In the genomic region with DNA sequence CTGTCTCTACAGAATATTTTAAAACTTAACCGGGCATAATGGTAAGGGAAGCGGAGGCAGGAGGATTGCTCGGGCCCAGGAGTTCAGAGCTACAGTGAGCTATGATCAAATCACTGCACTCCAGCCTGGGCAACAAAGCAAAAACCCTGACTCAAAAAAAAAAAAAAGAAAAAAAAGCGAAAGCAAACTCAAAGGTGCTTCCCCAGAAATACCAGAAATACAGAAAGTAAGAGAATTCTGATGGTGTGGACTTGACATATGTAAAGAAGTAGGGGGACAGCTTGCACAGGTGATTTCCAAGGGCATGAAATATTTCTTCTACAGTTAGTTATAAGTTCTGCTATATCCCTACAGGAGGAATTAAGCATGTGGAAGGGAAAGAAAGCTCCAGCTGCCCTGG, we compare ENCODE assay signal across 10 cellular contexts.
DNase-seq lines count a peak whose midpoint lies in the region; ATAC-seq and TF ChIP-seq lines count a peak whose summit lies in the region.
"Had no signal": no experiment of that assay in that cellular context is flagged by ENCODE, and none has a peak within 500 bp of the region (broad histone marks: within the 10 kb centered on the region; RNA-seq: fewer than 3 reads in every experiment).

No MANE protein-coding gene starts in this region.

- TF ChIP-seq CTCF in GM06990 (IDR thresholded peaks at IDR 0.05; ENCODE audit: insufficient read depth, low read length, poor library complexity, severe bottlenecking), result no peak

- DNase-seq in GM06990 (ENCODE audit: extremely low read depth, insufficient read length) (no peak), NCI-H1417 (lab: John Stamatoyannopoulos, UW) (no peak), NCI-H82 (lab: John Stamatoyannopoulos, UW) (no peak)
- no peak for DNase-seq in NK-92 treated with Interleukin-12 subunit alpha and Interleukin-12 subunit beta, amount 100 ng/mL, for 24 hours (lab: John Stamatoyannopoulos, UW)
- no peak for DNase-seq in stimulated activated CD4-positive, alpha-beta T cell treated with anti-CD3 and anti-CD28 coated beads, Interleukin-4, amount 100 ng/mL, for 24 hours
- DNase-seq: NCI-H1092, SW 1271 had no signal

- peak; percentile 49 for ATAC-seq in GM18909 (IDR thresholded peaks at IDR 0.05; ENCODE audit: poor library complexity, unreplicated experiment)
- peak; percentile 43 for ATAC-seq in GM21825 (IDR thresholded peaks at IDR 0.05; ENCODE audit: unreplicated experiment)
- ATAC-seq in HG03135 (IDR thresholded peaks at IDR 0.05; ENCODE audit: unreplicated experiment), result peak; percentile 47

- H3K27me3 ChIP-seq in GM06990 (replicated peaks; ENCODE audit: control insufficient read depth, insufficient read depth, low read length), result no peaks in the 10 kb centered on the region

- no peaks in the 10 kb centered on the region for H3K36me3 ChIP-seq in GM06990 (ENCODE audit: control insufficient read depth, insufficient read depth, low read length)

- peak overlapping the region; percentile 35 for H3K4me3 ChIP-seq in GM06990 (replicated peaks; ENCODE audit: low read depth, low read length)
